2 cellular contexts compared by ENCODE assay signal in genomic region chr7:128790297-128791037, GRCh38.
TF ChIP-seq lines count a peak whose summit lies in the region.

No MANE protein-coding gene starts in this region.

TF ChIP-seq in GM12878, 131 proteins besides CTCF, POLR2A, EP300 and RAD21:
- TF ChIP-seq SIN3A (IDR thresholded peaks at IDR 0.05; ENCODE audit: low read depth, low read length) (no peak), POU2F2 (IDR thresholded peaks at IDR 0.05; ENCODE audit: borderline replicate concordance, low read depth, low read length) (no peak), TCF12 (IDR thresholded peaks at IDR 0.05; ENCODE audit: low read depth, low read length) (no peak), MYC (IDR thresholded peaks at IDR 0.05; ENCODE audit: insufficient read depth, insufficient read length, insufficient replicate concordance, low read length, severe bottlenecking) (no peak), MLLT1 (IDR thresholded peaks at IDR 0.05) (no peak), IRF4 (IDR thresholded peaks at IDR 0.05; ENCODE audit: low read depth, low read length) (no peak), TAF1 (IDR thresholded peaks at IDR 0.05; ENCODE audit: borderline replicate concordance, low read depth, low read length) (no peak), SMAD5 (IDR thresholded peaks at IDR 0.05; ENCODE audit: low read depth) (no peak), ATF3 (IDR thresholded peaks at IDR 0.05; ENCODE audit: borderline replicate concordance, extremely low read depth, low read depth, low read length) (no peak), BACH1 (IDR thresholded peaks at IDR 0.05; ENCODE audit: borderline replicate concordance) (no peak), FOXM1 (IDR thresholded peaks at IDR 0.05; ENCODE audit: low read depth, low read length) (no peak), PRDM15 (CRISPR knock-in tag; IDR thresholded peaks at IDR 0.05) (no peak), MEF2A (IDR thresholded peaks at IDR 0.05; ENCODE audit: insufficient read depth, low read depth, low read length) (no peak), HDGF (IDR thresholded peaks at IDR 0.05) (no peak), SUZ12 (IDR thresholded peaks at IDR 0.05; ENCODE audit: unreplicated experiment) (no peak), CHD2 (IDR thresholded peaks at IDR 0.05; ENCODE audit: borderline replicate concordance, low read depth, low read length) (no peak), TBL1XR1 (IDR thresholded peaks at IDR 0.05; ENCODE audit: low read depth, low read length) (no peak), ZBTB40 (IDR thresholded peaks at IDR 0.05; ENCODE audit: borderline replicate concordance) (no peak)

TF ChIP-seq in HepG2, 621 proteins besides CTCF, POLR2A, EP300 and RAD21:
- no peak for TF ChIP-seq ZSCAN22 (CRISPR knock-in tag; IDR thresholded peaks at IDR 0.05)
- no peak for TF ChIP-seq MED13 (CRISPR knock-in tag; IDR thresholded peaks at IDR 0.05)
- TF ChIP-seq ZNF33B (CRISPR knock-in tag; IDR thresholded peaks at IDR 0.05) = no peak
- TF ChIP-seq HBP1 (CRISPR knock-in tag; IDR thresholded peaks at IDR 0.05; ENCODE audit: low read depth) = no peak
- no peak for TF ChIP-seq TRIM24 (CRISPR knock-in tag; IDR thresholded peaks at IDR 0.05)
- no peak for TF ChIP-seq MYC (CRISPR knock-in tag; IDR thresholded peaks at IDR 0.05; ENCODE audit: borderline replicate concordance)
- TF ChIP-seq ZNF772 (CRISPR knock-in tag; IDR thresholded peaks at IDR 0.05) = no peak
- TF ChIP-seq MIER3 (CRISPR knock-in tag; IDR thresholded peaks at IDR 0.05; ENCODE audit: borderline replicate concordance) = no peak
- no peak for TF ChIP-seq KLF16 (CRISPR knock-in tag; IDR thresholded peaks at IDR 0.05)
- TF ChIP-seq DMAP1 (CRISPR knock-in tag; IDR thresholded peaks at IDR 0.05) = no peak
